8 cellular contexts compared by ENCODE assay signal in genomic region chr6:139027620-139028182, GRCh38. TPM values are rescaled to one million over a fixed set of nuclear protein-coding genes. Genes with fewer than 3 reads are reported as not detected.
A peak's percentile ranks its signal among the peaks of the same experiment; 100 is the strongest.
DNase-seq lines count a peak whose midpoint lies in the region; ATAC-seq, FAIRE-seq and TF ChIP-seq lines count a peak whose summit lies in the region.

No MANE protein-coding gene starts in this region.

- no peak for TF ChIP-seq RAD21 in GM12878 (IDR thresholded peaks at IDR 0.05; ENCODE audit: insufficient read depth, low read depth, low read length)

- RAD21 ChIA-PET in GM12878 (lab: Charles Lee; ENCODE audit: unreplicated experiment): interaction anchor here (0.6 to 1.4 kb wide), 5 partner anchors 11 to 76 kb away, joined by 3 to 8 read pairs (median 4); no protein-coding TSS in a partner anchor

- CTCF ChIA-PET in GM12878 (lab: Yijun Ruan, JAX): interaction anchor here (1.0 to 1.5 kb wide), 2 partner anchors 39 to 70 kb away, joined by 3 to 8 read pairs; partner anchors contain the start of gene REPS1

- in situ Hi-C loops in GM13977 (cut with MboI; ENCODE audit: low pct_unique_long_range_greater_than_20kb, low sequenced_read_pairs, unreplicated experiment): no loop called here
- in situ Hi-C loops in SK-MEL-5 (cut with HindIII; ENCODE audit: low pct_unique_long_range_greater_than_20kb, low sequenced_read_pairs): no loop called here
- in situ Hi-C loops in GM12878 (cut with MboI): no loop called here

- TF ChIP-seq CTCF in GM13977 (IDR thresholded peaks at IDR 0.05; ENCODE audit: extremely low read depth, insufficient read depth, missing control alignments) (no peak), GM12878 (IDR thresholded peaks at IDR 0.05 in 2 of 3, conservative IDR thresholded peaks at IDR 0.05 in 1 of 3; ENCODE audit: control insufficient read depth in 2 of 3, extremely low read depth in 1 of 3, insufficient read depth in 1 of 3, low read depth in 3 of 3, low read length in 3 of 3) (no peak)

- POLR2A ChIA-PET in GM12878 (lab: Charles Lee): interaction anchor here (1.2 kb wide), 2 partner anchors 12 to 254 kb away, joined by 3 read pairs; partner anchors contain the start of gene CCDC28A

- peaks cover 47% of the 10 kb centered on the region for H3K79me2 ChIP-seq in GM12878 (ENCODE audit: control insufficient read depth, insufficient read depth, low read length)

- SMC1A ChIA-PET in GM12878 (lab: Charles Lee; ENCODE audit: uncharacterized antibody, unreplicated experiment): interaction anchor here (0.6 to 1.7 kb wide), 4 partner anchors 71 to 348 kb away, joined by 3 to 5 read pairs (median 4); no protein-coding TSS in a partner anchor

- peak; percentile 51 for ATAC-seq in GM12878
- ATAC-seq in HG03457 (IDR thresholded peaks at IDR 0.05; ENCODE audit: unreplicated experiment): no peak

- no peak for FAIRE-seq in GM12878 (lab: Jason Lieb, UNC)

- BruUV-seq in GM12878 (replicated peaks; lab: Mats Ljungman, UMichigan): no TSS peak

- WGBS in GM12878 (ENCODE audit: insufficient coverage, insufficient replicate concordance, low lambda C conversion rate, missing lambda C conversion rate): 60% methylated on average over 10 of the region's 10 CpGs

- TF ChIP-seq EP300 in GM12878 (IDR thresholded peaks at IDR 0.05; ENCODE audit: borderline replicate concordance in 1 of 2, control insufficient read depth in 1 of 2, low read depth in 2 of 2, low read length in 2 of 2): no peak

- H3K9ac ChIP-seq in GM12878 (ENCODE audit: control insufficient read depth, insufficient read depth, low read length): peak overlapping the region; percentile 98

- DNase-seq in GM13977 (ENCODE audit: low spot score) (peak; percentile 71), KG1 (lab: John Stamatoyannopoulos, UW) (peak; percentile 17), SK-MEL-5 (ENCODE audit: low read depth, low spot score) (peak; percentile 55), GM12878 (ENCODE audit: low read depth, low spot score) (peak; percentile 36), left kidney (ENCODE audit: low read depth, low spot score) (peak; percentile 65), HUDEP-2 (lab: John Stamatoyannopoulos, UW; ENCODE audit: unreplicated experiment in 76 of 76) (no peak)
- DNase-seq in stimulated activated CD4-positive, alpha-beta T cell treated with anti-CD3 and anti-CD28 coated beads, TNF-alpha, amount 100 ng/mL, for 4 hours (ENCODE audit: low read depth in 3 of 3): peak in 2 of 3 experiments; percentile 8 to 13

- H3K4me3 ChIP-seq in GM12878: peak overlapping the region; percentile 93

- no peaks in the 10 kb centered on the region for H4K20me1 ChIP-seq in GM12878 (ENCODE audit: control insufficient read depth, insufficient read depth)

- peaks cover 6% of the 10 kb centered on the region for H3K4me1 ChIP-seq in GM12878 (ENCODE audit: control insufficient read depth, insufficient read depth, low read length)

- 0 out of 2 replicates have a peak, but pooled peaks have one; percentile 34 for TF ChIP-seq POLR2A in GM12878 (IDR thresholded peaks at IDR 0.05; ENCODE audit: low read depth, low read length)

- no peaks in the 10 kb centered on the region for H3K9me3 ChIP-seq in GM12878 (replicated peaks; ENCODE audit: control insufficient read depth, insufficient read depth, low read length)

- H3K36me3 ChIP-seq in GM12878 (ENCODE audit: control insufficient read depth in 2 of 2, insufficient read depth in 2 of 2, low read length in 1 of 2): no peaks in the 10 kb centered on the region; a peak in 1 of 4 replicates

- H3K27ac ChIP-seq in GM12878 (ENCODE audit: control insufficient read depth, insufficient read depth): peak overlapping the region; percentile 88

- H3K4me2 ChIP-seq in GM12878 (ENCODE audit: control insufficient read depth, insufficient read depth): peak overlapping the region; percentile 97

- peak overlapping the region; percentile 96 for H2AFZ ChIP-seq in GM12878 (ENCODE audit: control insufficient read depth, low read depth, low read length)

- intact Hi-C loops in GM12878 (cut with micrococcal nuclease; ENCODE audit: unreplicated experiment): loop anchor here (2.0 kb wide), 1 partner anchor 39 kb away; the partner anchor contains the start of gene REPS1

- no peaks in the 10 kb centered on the region for H3K27me3 ChIP-seq in GM12878 (replicated peaks in 1 of 2; ENCODE audit: control insufficient read depth in 2 of 2, insufficient read depth in 2 of 2, low read length in 1 of 2)

TF ChIP-seq in GM12878, 131 proteins besides CTCF, POLR2A, EP300 and RAD21 (continues in another document):
- peak; percentile 67; the same call in 1 of the 2 replicates for TF ChIP-seq NBN (IDR thresholded peaks at IDR 0.05)
- no peak for TF ChIP-seq ZNF274 (IDR thresholded peaks at IDR 0.05; ENCODE audit: insufficient read depth, insufficient read length)
- TF ChIP-seq, protein P1, sequence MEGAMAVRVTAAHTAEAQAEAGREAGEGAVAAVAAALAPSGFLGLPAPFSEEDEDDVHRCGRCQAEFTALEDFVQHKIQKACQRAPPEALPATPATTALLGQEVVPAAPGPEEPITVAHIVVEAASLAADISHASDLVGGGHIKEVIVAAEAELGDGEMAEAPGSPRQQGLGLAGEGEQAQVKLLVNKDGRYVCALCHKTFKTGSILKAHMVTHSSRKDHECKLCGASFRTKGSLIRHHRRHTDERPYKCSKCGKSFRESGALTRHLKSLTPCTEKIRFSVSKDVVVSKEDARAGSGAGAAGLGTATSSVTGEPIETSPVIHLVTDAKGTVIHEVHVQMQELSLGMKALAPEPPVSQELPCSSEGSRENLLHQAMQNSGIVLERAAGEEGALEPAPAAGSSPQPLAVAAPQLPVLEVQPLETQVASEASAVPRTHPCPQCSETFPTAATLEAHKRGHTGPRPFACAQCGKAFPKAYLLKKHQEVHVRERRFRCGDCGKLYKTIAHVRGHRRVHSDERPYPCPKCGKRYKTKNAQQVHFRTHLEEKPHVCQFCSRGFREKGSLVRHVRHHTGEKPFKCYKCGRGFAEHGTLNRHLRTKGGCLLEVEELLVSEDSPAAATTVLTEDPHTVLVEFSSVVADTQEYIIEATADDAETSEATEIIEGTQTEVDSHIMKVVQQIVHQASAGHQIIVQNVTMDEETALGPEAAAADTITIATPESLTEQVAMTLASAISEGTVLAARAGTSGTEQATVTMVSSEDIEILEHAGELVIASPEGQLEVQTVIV (IDR thresholded peaks at IDR 0.05; ENCODE audit: borderline replicate concordance, partially characterized antibody): no peak
- TF ChIP-seq TBL1XR1 (IDR thresholded peaks at IDR 0.05; ENCODE audit: low read depth, low read length): no peak

RNA-seq across cellular contexts. Expression of gene ABRACL, which starts 0.8 kb away (rescaled TPM):
- total RNA-seq in SK-MEL-5 (2014; rRNA removed; shearing (Covaris generic)): 74.3 and 75.7 TPM in 2 replicates
- 44.6 and 58.4 TPM in 2 replicates for polyA plus RNA-seq in SK-MEL-5 (2015; cell fraction: cytosol; rRNA removed)
- polyA plus RNA-seq in SK-MEL-5 (2015; cell fraction: nucleus; rRNA removed): 10.4 and 10.9 TPM in 2 replicates
- total RNA-seq in GM12878 (2013; cell fraction: nucleolus; rRNA removed): 20.0 and 24.9 TPM in 2 replicates
- total RNA-seq in GM12878 (2014; rRNA removed): 116 and 148 TPM in 2 replicates
- 141 and 144 TPM in 2 replicates for total RNA-seq in GM12878 (2014; rRNA removed; fragmentation: Illumina TruSeq; extraction: Trizol)
- 108 and 111 TPM in 2 replicates for total RNA-seq in GM12878 (2021)
- polyA plus RNA-seq in GM12878 (2011; ENCODE audit: low read depth): 116 TPM
- 179 and 270 TPM in 2 replicates for polyA plus RNA-seq in GM12878 (2011; rRNA removed)
- 70.9 and 75.7 TPM in 2 replicates for polyA plus RNA-seq in GM12878 (2011; cell fraction: cytosol; rRNA removed)
- 53.3 and 72.9 TPM in 2 replicates for polyA plus RNA-seq in GM12878 (2011; cell fraction: nucleus; rRNA removed)
- polyA plus RNA-seq in GM12878 (2012): 113 and 115 TPM in 2 replicates
- 161 and 187 TPM in 2 replicates for polyA plus RNA-seq in GM12878 (2014; fragmentation: Illumina TruSeq; extraction: Trizol)
- 100 to 1,000 TPM; 636 to 647 TPM for polyA plus RNA-seq in GM12878 (2014; fragmentation: Nextera tagmentation; extraction: Ambion mirVana)
- polyA plus RNA-seq in GM12878 (2014; rRNA removed): 168 and 204 TPM in 2 replicates
- polyA plus RNA-seq in GM12878 (2016; fragmentation: Nextera tagmentation; extraction: Ambion mirVana): 100 to 1,000 TPM; 312 to 358 TPM
- 31.9 and 42.4 TPM in 2 replicates for polyA minus RNA-seq in GM12878 (2011; rRNA and poly(A)+ RNA removed)
- 17.2 TPM in 2 replicates for polyA minus RNA-seq in GM12878 (2011; cell fraction: cytosol; rRNA and poly(A)+ RNA removed)
- 10.9 and 19.0 TPM in 2 replicates for polyA minus RNA-seq in GM12878 (2011; cell fraction: nucleus; rRNA and poly(A)+ RNA removed)

RNA-seq across cellular contexts. Expression of gene REPS1, which starts 39.6 kb away (rescaled TPM):
- 66.4 and 76.0 TPM in 2 replicates for total RNA-seq in SK-MEL-5 (2014; rRNA removed; shearing (Covaris generic))
- polyA plus RNA-seq in SK-MEL-5 (2015; cell fraction: cytosol; rRNA removed): 33.3 and 42.9 TPM in 2 replicates
- 46.6 and 63.7 TPM in 2 replicates for polyA plus RNA-seq in SK-MEL-5 (2015; cell fraction: nucleus; rRNA removed)
- total RNA-seq in GM12878 (2013; cell fraction: nucleolus; rRNA removed): 193 and 206 TPM in 2 replicates
- 34.3 and 34.6 TPM in 2 replicates for total RNA-seq in GM12878 (2014; rRNA removed)
- 45.7 and 45.9 TPM in 2 replicates for total RNA-seq in GM12878 (2014; rRNA removed; fragmentation: Illumina TruSeq; extraction: Trizol)
- 36.9 and 39.3 TPM in 2 replicates for total RNA-seq in GM12878 (2021)
- 20.0 TPM for polyA plus RNA-seq in GM12878 (2011; ENCODE audit: low read depth)
- 59.3 and 76.2 TPM in 2 replicates for polyA plus RNA-seq in GM12878 (2011; rRNA removed)
- polyA plus RNA-seq in GM12878 (2011; cell fraction: cytosol; rRNA removed): 38.8 and 41.6 TPM in 2 replicates
- 59.0 and 62.9 TPM in 2 replicates for polyA plus RNA-seq in GM12878 (2011; cell fraction: nucleus; rRNA removed)
- 27.8 and 30.8 TPM in 2 replicates for polyA plus RNA-seq in GM12878 (2012)
- polyA plus RNA-seq in GM12878 (2014; fragmentation: Illumina TruSeq; extraction: Trizol): 43.9 and 44.3 TPM in 2 replicates
- polyA plus RNA-seq in GM12878 (2014; fragmentation: Nextera tagmentation; extraction: Ambion mirVana): 10 to 100 TPM; 13.7 to 21.2 TPM
- polyA plus RNA-seq in GM12878 (2014; rRNA removed): 28.8 and 31.5 TPM in 2 replicates
- polyA plus RNA-seq in GM12878 (2016; fragmentation: Nextera tagmentation; extraction: Ambion mirVana): 10 to 100 TPM; 17.4 to 27.2 TPM
- polyA minus RNA-seq in GM12878 (2011; rRNA and poly(A)+ RNA removed): 82.7 and 88.1 TPM in 2 replicates
- polyA minus RNA-seq in GM12878 (2011; cell fraction: cytosol; rRNA and poly(A)+ RNA removed): 28.3 and 51.9 TPM in 2 replicates
- polyA minus RNA-seq in GM12878 (2011; cell fraction: nucleus; rRNA and poly(A)+ RNA removed): 37.4 and 74.6 TPM in 2 replicates

Comparison
In these comparisons a context has a peak if more than half of its experiments do, and no peak if none do; other contexts are left out.
1. DNase-seq: peak in GM13977 (single experiment), KG1 (single experiment), SK-MEL-5 (single experiment), GM12878 (single experiment), left kidney (single experiment) and stimulated activated CD4-positive, alpha-beta T cell treated with anti-CD3 and anti-CD28 coated beads, TNF-alpha, amount 100 ng/mL, for 4 hours (2 of 3); none in HUDEP-2 (0 of 76).